22 cellular contexts compared by ENCODE assay signal in genomic region chr9:16236882-16237281, GRCh38.
DNase-seq lines count a peak whose midpoint lies in the region; ATAC-seq, FAIRE-seq and TF ChIP-seq lines count a peak whose summit lies in the region.
"Had no signal": no experiment of that assay in that cellular context is flagged by ENCODE, and none has a peak within 500 bp of the region (broad histone marks: within the 10 kb centered on the region; RNA-seq: fewer than 3 reads in every experiment).

No MANE protein-coding gene starts in this region.

- DNase-seq in heart right ventricle (no peak), cardiac septum (ENCODE audit: low spot score) (no peak), fibroblast of pulmonary artery (ENCODE audit: low read depth) (peak; percentile 44), GM12891 (ENCODE audit: insufficient read length, low spot score) (no peak), SHP77 treated with DMSO at 0.1 percent for 48 hours (lab: John Stamatoyannopoulos, UW) (no peak), NCI-H2081 treated with DMSO at 0.1 percent for 48 hours (lab: John Stamatoyannopoulos, UW) (no peak)
- DNase-seq: activated CD4-positive, alpha-beta T cell treated with anti-CD3 and anti-CD28 coated beads for 36 hours; activated effector memory CD4-positive, alpha-beta T cell treated with anti-CD3 and anti-CD28 coated beads, Interleukin-2, amount 50 U/mL, for 16 hours; amygdala; CD4-positive, alpha-beta T cell; effector memory CD4-positive, alpha-beta T cell; NCI-H187 treated with DMSO at 0.1 percent for 48 hours; NCI-H446 treated with DMSO at 0.1 percent for 48 hours; pancreas; small intestine had no signal

- H3K36me3 Mint-ChIP-seq in nephron (ENCODE audit: low read depth), result no peaks in the 10 kb centered on the region

- H3K36me3 ChIP-seq in heart right ventricle, result no peaks in the 10 kb centered on the region
- H3K36me3 ChIP-seq: MG63, pancreas had no signal

- H3K4me3 ChIP-seq in heart right ventricle (no peak overlapping the region), fibroblast of pulmonary artery (replicated peaks; ENCODE audit: low read depth, low read length) (no peak overlapping the region)
- H3K4me3 ChIP-seq: GM23338, MG63, pancreas had no signal

- intact Hi-C loops in heart right ventricle (cut with DNase I), result no loop called here
- intact Hi-C loops in cardiac septum (cut with DNase I), result no loop called here

- H3K4me3 Mint-ChIP-seq in nephron, result no peak overlapping the region
- H3K4me3 Mint-ChIP-seq: activated CD4-positive, alpha-beta T cell treated with anti-CD3 and anti-CD28 coated beads for 36 hours; CD4-positive, alpha-beta T cell; GM23338 had no signal

- no peaks in the 10 kb centered on the region for H3K27me3 Mint-ChIP-seq in nephron (ENCODE audit: low read depth)
- H3K27me3 Mint-ChIP-seq: activated CD4-positive, alpha-beta T cell treated with anti-CD3 and anti-CD28 coated beads for 36 hours; CD4-positive, alpha-beta T cell had no signal

- TF ChIP-seq POLR2A in GM12891 (IDR thresholded peaks at IDR 0.05; ENCODE audit: low read depth, low read length), result no peak

- H3K27ac Mint-ChIP-seq in nephron, result peak overlapping the region; percentile 17 to 80 (median 71)
- H3K27ac Mint-ChIP-seq: activated CD4-positive, alpha-beta T cell treated with anti-CD3 and anti-CD28 coated beads for 36 hours; CD4-positive, alpha-beta T cell; GM23338 had no signal

- H3K4me1 Mint-ChIP-seq in nephron, result peaks cover 16% of the 10 kb centered on the region
- H3K4me1 Mint-ChIP-seq: activated CD4-positive, alpha-beta T cell treated with anti-CD3 and anti-CD28 coated beads for 36 hours; GM23338 had no signal

- H3K9me3 ChIP-seq in heart right ventricle, result peaks cover 0 to 13% (median 0%) of the 10 kb centered on the region in 11 donors
- H3K9me3 ChIP-seq: pancreas had no signal

- ATAC-seq in heart right ventricle (peak in 6 of 8 donors; percentile 8 to 52 (median 40)), GM21717 (IDR thresholded peaks at IDR 0.05; ENCODE audit: unreplicated experiment) (no peak)
- ATAC-seq: activated CD4-positive, alpha-beta T cell treated with anti-CD3 and anti-CD28 coated beads for 36 hours; GM23338; left lobe of liver had no signal

- WGBS in heart right ventricle, 2 donors, result 68 to 79% methylated on average over 7 of the region's 7 CpGs

- no peaks in the 10 kb centered on the region for H3K9me3 Mint-ChIP-seq in nephron

- TF ChIP-seq CTCF in heart right ventricle (IDR thresholded peaks at IDR 0.05) (no peak), fibroblast of pulmonary artery (IDR thresholded peaks at IDR 0.05; ENCODE audit: low read length, missing control alignments) (no peak), nephron (IDR thresholded peaks at IDR 0.05; ENCODE audit: unreplicated experiment in 3 of 3) (no peak)

- H3K27ac ChIP-seq in heart right ventricle, result peak overlapping the region in 8 of 10 donors; percentile 12 to 78 (median 41)
- H3K27ac ChIP-seq: pancreas had no signal

- H3K4me1 ChIP-seq in heart right ventricle, result peaks cover 0 to 10% (median 0%) of the 10 kb centered on the region in 9 donors
- H3K4me1 ChIP-seq: pancreas had no signal

- no peaks in the 10 kb centered on the region for H3K27me3 ChIP-seq in heart right ventricle
- H3K27me3 ChIP-seq: MG63, pancreas had no signal

- no peak for FAIRE-seq in GM12891 (lab: Jason Lieb, UNC)
- FAIRE-seq: GM18507, small intestine, TTC549 had no signal

TF ChIP-seq in GM12891, 5 proteins besides CTCF, POLR2A, EP300 and RAD21:
- TF ChIP-seq TAF1 (IDR thresholded peaks at IDR 0.05; ENCODE audit: low read depth, low read length) (no peak), PAX5 (IDR thresholded peaks at IDR 0.05; ENCODE audit: insufficient read depth, low read length, severe bottlenecking) (no peak), POLR2AphosphoS5 (IDR thresholded peaks at IDR 0.05; ENCODE audit: low read depth, low read length) (no peak), SPI1 (IDR thresholded peaks at IDR 0.05; ENCODE audit: low read depth, low read length) (no peak), POU2F2 (IDR thresholded peaks at IDR 0.05; ENCODE audit: low read depth, low read length) (no peak)
